Comparison of ENCODE assay signal across 22 cellular contexts in genomic region chr4:120318447-120318846, GRCh38.
DNase-seq lines count a peak whose midpoint lies in the region; ATAC-seq and TF ChIP-seq lines count a peak whose summit lies in the region.
"Had no signal": no experiment of that assay in that cellular context is flagged by ENCODE, and none has a peak within 500 bp of the region (broad histone marks: within the 10 kb centered on the region; RNA-seq: fewer than 3 reads in every experiment).

No MANE protein-coding gene starts in this region.

- H3K27ac ChIP-seq in BLaER1 (no peak overlapping the region), mesenchymal stem cell (ENCODE audit: low read length, poor library complexity, severe bottlenecking) (no peak overlapping the region), neural progenitor cell (no peak overlapping the region)

- H3K14ac ChIP-seq in mesenchymal stem cell (ENCODE audit: low read length in 2 of 2), result no peak overlapping the region

- no peaks in the 10 kb centered on the region for H3K79me2 ChIP-seq in neural progenitor cell (ENCODE audit: low read depth)

- H3K4me1 Mint-ChIP-seq in neural progenitor cell, result peaks cover 2% of the 10 kb centered on the region

- H3K36me3 Mint-ChIP-seq in neural progenitor cell, result no peaks in the 10 kb centered on the region
- H3K36me3 Mint-ChIP-seq: CD8-positive, alpha-beta T cell had no signal

- H2AFZ ChIP-seq in mesenchymal stem cell (ENCODE audit: low read depth, low read length), result no peak overlapping the region
- no peak overlapping the region for H2AFZ ChIP-seq in neural progenitor cell (replicated peaks)

- H3K18ac ChIP-seq in mesenchymal stem cell (ENCODE audit: low read depth in 1 of 2, low read length in 2 of 2), result peak overlapping the region in 1 of 2 experiments; percentile 6

- no peaks in the 10 kb centered on the region for H3K9me3 Mint-ChIP-seq in neural progenitor cell
- H3K9me3 Mint-ChIP-seq: CD8-positive, alpha-beta T cell had no signal

- H3K27me3 ChIP-seq in BLaER1, result no peaks in the 10 kb centered on the region
- no peaks in the 10 kb centered on the region for H3K27me3 ChIP-seq in mesenchymal stem cell (ENCODE audit: control insufficient read depth in 1 of 2, insufficient read depth in 1 of 2, low read length in 2 of 2)
- no peaks in the 10 kb centered on the region for H3K27me3 ChIP-seq in neural progenitor cell

- no peak overlapping the region for H2BK12ac ChIP-seq in mesenchymal stem cell (ENCODE audit: low read length in 2 of 2)

- no peak overlapping the region for H2BK120ac ChIP-seq in mesenchymal stem cell (ENCODE audit: low read depth, low read length)

- no peaks in the 10 kb centered on the region for H3F3A ChIP-seq in neural progenitor cell (ENCODE audit: low read depth)

- H4K20me1 ChIP-seq in BLaER1, result no peaks in the 10 kb centered on the region
- no peaks in the 10 kb centered on the region for H4K20me1 ChIP-seq in neural progenitor cell (ENCODE audit: low read depth)

- ATAC-seq in GM18505 (IDR thresholded peaks at IDR 0.05; ENCODE audit: unreplicated experiment) (no peak), HG03432 (IDR thresholded peaks at IDR 0.05; ENCODE audit: unreplicated experiment) (no peak)
- ATAC-seq: CD8-positive, alpha-beta T cell; HCT116; PC-3; SK-N-SH treated with all-trans-retinoic acid at 6 μM for 48 hours had no signal

- H3K4me3 ChIP-seq in BLaER1 (no peak overlapping the region), mesenchymal stem cell (ENCODE audit: insufficient read depth in 1 of 2, low read depth in 1 of 2, low read length in 2 of 2) (no peak overlapping the region), neural progenitor cell (no peak overlapping the region)

- no peak for TF ChIP-seq POLR2A in GM18505 (IDR thresholded peaks at IDR 0.05; ENCODE audit: borderline replicate concordance, extremely low read depth, insufficient read depth, insufficient read length)

- H3K27me3 Mint-ChIP-seq in neural progenitor cell (ENCODE audit: insufficient read depth, low read depth), result no peaks in the 10 kb centered on the region

- H2BK5ac ChIP-seq in mesenchymal stem cell (ENCODE audit: low read depth, low read length, poor library complexity, severe bottlenecking), result no peak overlapping the region

- no peak overlapping the region for H3K4ac ChIP-seq in mesenchymal stem cell (ENCODE audit: low read depth in 1 of 2, low read length in 2 of 2)

- 18% methylated on average over 4 of the region's 5 CpGs for WGBS in mesenchymal stem cell

- no peak overlapping the region for H3K27ac Mint-ChIP-seq in neural progenitor cell
- H3K27ac Mint-ChIP-seq: CD8-positive, alpha-beta T cell had no signal

- no peak overlapping the region for H3K23ac ChIP-seq in mesenchymal stem cell (ENCODE audit: low read length in 2 of 2)

- no peak for TF ChIP-seq CTCF in neural progenitor cell (IDR thresholded peaks at IDR 0.05)

- H3K36me3 ChIP-seq in BLaER1 (no peaks in the 10 kb centered on the region), mesenchymal stem cell (ENCODE audit: control insufficient read depth in 1 of 2, insufficient read depth in 2 of 2, low read depth in 1 of 2, low read length in 2 of 2) (no peaks in the 10 kb centered on the region), neural progenitor cell (no peaks in the 10 kb centered on the region)

- no peak overlapping the region for H4K91ac ChIP-seq in mesenchymal stem cell (ENCODE audit: low read length)

- H2AK5ac ChIP-seq in mesenchymal stem cell (ENCODE audit: low read length, severe bottlenecking), result no peak overlapping the region

- no peak overlapping the region for H4K8ac ChIP-seq in mesenchymal stem cell (ENCODE audit: low read length)

- H3K4me2 ChIP-seq in BLaER1, result 0 out of 2 replicates have a peak overlapping the region, but pooled peaks have one; percentile 10
- H3K4me2 ChIP-seq in mesenchymal stem cell (ENCODE audit: low read length, poor library complexity, severe bottlenecking), result no peak overlapping the region
- peak overlapping the region; percentile 13 for H3K4me2 ChIP-seq in neural progenitor cell

- DNase-seq in SK-N-DZ (ENCODE audit: low spot score) (peak; percentile 9), mesenchymal stem cell (peak; percentile 28), neural progenitor cell (ENCODE audit: low spot score) (peak; percentile 15), NOMO-1 (lab: John Stamatoyannopoulos, UW; ENCODE audit: unreplicated experiment in 2 of 2) (no peak), DMS53 treated with DMSO at 0.1 percent for 48 hours (lab: John Stamatoyannopoulos, UW; ENCODE audit: unreplicated experiment) (no peak)
- DNase-seq: C1 segment of cervical spinal cord; Caco-2; CD8-positive, alpha-beta T cell; DMS79; EL; GF-D8; NCI-H1092; NCI-H1436 treated with DMSO at 0.1 percent for 48 hours; NCI-H2107; NCI-H524; NCI-H774; PC-3 had no signal

- H3K4me1 ChIP-seq in BLaER1 (peaks cover 11% of the 10 kb centered on the region), mesenchymal stem cell (ENCODE audit: control insufficient read depth, insufficient read depth, low read depth, low read length) (no peaks in the 10 kb centered on the region), neural progenitor cell (peaks cover 24% of the 10 kb centered on the region)
- H3K4me1 ChIP-seq: Caco-2 had no signal

- no peak overlapping the region for H3K4me3 Mint-ChIP-seq in neural progenitor cell
- H3K4me3 Mint-ChIP-seq: CD8-positive, alpha-beta T cell had no signal

- H3K9ac ChIP-seq in BLaER1 (no peak overlapping the region), mesenchymal stem cell (ENCODE audit: low read length) (no peak overlapping the region), neural progenitor cell (no peak overlapping the region)

- H2BK15ac ChIP-seq in mesenchymal stem cell (ENCODE audit: low read depth, poor library complexity, severe bottlenecking), result no peak overlapping the region

- H3K9me3 ChIP-seq in BLaER1 (no peaks in the 10 kb centered on the region), mesenchymal stem cell (ENCODE audit: control insufficient read depth, low read length) (no peaks in the 10 kb centered on the region), neural progenitor cell (ENCODE audit: low read depth) (no peaks in the 10 kb centered on the region)
- H3K9me3 ChIP-seq: Caco-2 had no signal

- no peaks in the 10 kb centered on the region for H3K79me1 ChIP-seq in mesenchymal stem cell (replicated peaks; ENCODE audit: low read length, poor library complexity, severe bottlenecking)

Comparison
In these comparisons a context has a peak if more than half of its experiments do, and no peak if none do; other contexts are left out.
1. DNase-seq: peak in SK-N-DZ (single experiment), mesenchymal stem cell (single experiment) and neural progenitor cell (single experiment); none in NOMO-1 (0 of 2) and DMS53 treated with DMSO at 0.1 percent for 48 hours (single experiment).